In the genomic region with DNA sequence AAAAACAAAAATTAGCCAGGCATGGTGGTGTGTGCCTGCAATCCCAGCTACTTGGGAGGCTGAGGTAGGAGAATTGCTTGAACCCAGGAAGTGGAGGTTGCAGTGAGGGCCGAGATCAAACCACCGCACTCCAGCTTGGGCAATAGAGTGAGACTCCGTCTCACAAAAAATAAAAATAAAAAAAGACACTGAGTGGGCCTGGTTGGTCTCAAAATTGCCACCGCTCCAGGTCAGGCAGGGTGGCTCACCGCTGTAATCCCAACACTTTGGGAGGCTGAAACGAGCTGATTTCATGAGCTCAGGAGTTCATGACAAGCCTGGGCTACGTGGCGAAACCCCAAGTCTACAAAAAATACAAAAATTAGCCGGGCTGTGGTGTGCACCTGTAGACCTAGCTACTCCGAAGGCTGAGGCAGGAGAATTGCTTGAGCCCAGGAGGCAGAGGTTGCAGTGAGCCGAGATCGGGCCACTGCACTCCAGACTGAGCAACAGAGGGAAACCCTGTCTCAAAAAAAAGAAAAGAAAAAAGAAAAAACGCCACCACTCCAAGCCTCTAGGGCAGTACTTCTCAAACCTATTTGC, we compare ENCODE assay signal across 10 cellular contexts. TPM values are rescaled to one million over a fixed set of nuclear protein-coding genes. Genes with fewer than 3 reads are reported as not detected.
DNase-seq lines count a peak whose midpoint lies in the region; ATAC-seq and TF ChIP-seq lines count a peak whose summit lies in the region.
"Had no signal": no experiment of that assay in that cellular context is flagged by ENCODE, and none has a peak within 500 bp of the region (broad histone marks: within the 10 kb centered on the region; RNA-seq: fewer than 3 reads in every experiment).

No MANE protein-coding gene starts in this region.

- peaks cover 2 to 62% (median 12%) of the 10 kb centered on the region in 11 experiments; a peak in 13 of 22 replicates for H4K20me1 ChIP-seq in BLaER1 treated with 17β-estradiol and CSF1 and Interleukin-3, amounts not matched to agents 10 nM and 100 nM
- H4K20me1 ChIP-seq in Karpas-422 (ENCODE audit: insufficient read depth, low read depth, low read length) = peaks cover 7% of the 10 kb centered on the region; the same call in 1 of the 2 replicates

- peak overlapping the region; percentile 78 to 100 (median 98) for H3K4me3 ChIP-seq in BLaER1 treated with 17β-estradiol and CSF1 and Interleukin-3, amounts not matched to agents 10 nM and 100 nM
- peak overlapping the region; percentile 89 for H3K4me3 ChIP-seq in Karpas-422 (ENCODE audit: low read length)
- H3K4me3 ChIP-seq in coronary artery = peak overlapping the region; percentile 88

- H3K9ac ChIP-seq in BLaER1 treated with 17β-estradiol and CSF1 and Interleukin-3, amounts not matched to agents 10 nM and 100 nM = peak overlapping the region; percentile 86 to 97 (median 94)
- H3K9ac ChIP-seq in Karpas-422 (ENCODE audit: low read length) = peak overlapping the region; percentile 91

- no peak for TF ChIP-seq CTCF in coronary artery (IDR thresholded peaks at IDR 0.05)

- peak overlapping the region; percentile 91 for H3K4me3 Mint-ChIP-seq in natural killer cell treated with Interleukin-12 subunit alpha and Interleukin-12 subunit beta and Interleukin-15 and Interleukin-18, amount 100 ng/mL, for 72 hours

- H3K27ac Mint-ChIP-seq in natural killer cell treated with Interleukin-12 subunit alpha and Interleukin-12 subunit beta and Interleukin-15 and Interleukin-18, amount 100 ng/mL, for 72 hours = peak overlapping the region; percentile 79 to 94

- no peak for ATAC-seq in natural killer cell treated with Interleukin-12 subunit alpha and Interleukin-12 subunit beta and Interleukin-15 and Interleukin-18, amount 100 ng/mL, for 72 hours
- ATAC-seq in HG03442 (IDR thresholded peaks at IDR 0.05; ENCODE audit: unreplicated experiment) (no peak), GM18520 (IDR thresholded peaks at IDR 0.05; ENCODE audit: unreplicated experiment) (no peak)

- H3K36me3 Mint-ChIP-seq in natural killer cell treated with Interleukin-12 subunit alpha and Interleukin-12 subunit beta and Interleukin-15 and Interleukin-18, amount 100 ng/mL, for 72 hours = no peaks in the 10 kb centered on the region

- H3K27me3 Mint-ChIP-seq in natural killer cell treated with Interleukin-12 subunit alpha and Interleukin-12 subunit beta and Interleukin-15 and Interleukin-18, amount 100 ng/mL, for 72 hours = no peaks in the 10 kb centered on the region

- no peaks in the 10 kb centered on the region for H3K9me3 Mint-ChIP-seq in natural killer cell treated with Interleukin-12 subunit alpha and Interleukin-12 subunit beta and Interleukin-15 and Interleukin-18, amount 100 ng/mL, for 72 hours

- no peak overlapping the region for H2AFZ ChIP-seq in Karpas-422 (ENCODE audit: low read length)

- peaks cover 0 to 39% (median 27%) of the 10 kb centered on the region in 11 experiments; a peak in 18 of 22 replicates for H3K36me3 ChIP-seq in BLaER1 treated with 17β-estradiol and CSF1 and Interleukin-3, amounts not matched to agents 10 nM and 100 nM
- H3K36me3 ChIP-seq in Karpas-422 (ENCODE audit: insufficient read depth, low read length) = peaks cover 7% of the 10 kb centered on the region; the same call in 1 of the 2 replicates

- H3K4me1 ChIP-seq in BLaER1 treated with 17β-estradiol and CSF1 and Interleukin-3, amounts not matched to agents 10 nM and 100 nM = peaks cover 40 to 63% (median 57%) of the 10 kb centered on the region in 10 experiments
- peaks cover 16% of the 10 kb centered on the region for H3K4me1 ChIP-seq in Karpas-422 (ENCODE audit: low read length)

- H3K9me3 ChIP-seq in BLaER1 treated with 17β-estradiol and CSF1 and Interleukin-3, amounts not matched to agents 10 nM and 100 nM (replicated peaks in 1 of 11) = no peaks in the 10 kb centered on the region
- no peaks in the 10 kb centered on the region for H3K9me3 ChIP-seq in Karpas-422 (ENCODE audit: low read length)

- peaks cover 65% of the 10 kb centered on the region for H3K79me2 ChIP-seq in Karpas-422 (ENCODE audit: low read length)

- DNase-seq in Karpas-422 (no peak), coronary artery (ENCODE audit: low spot score) (no peak), SW480 (ENCODE audit: low spot score) (no peak)
- DNase-seq in natural killer cell treated with Interleukin-12 subunit alpha and Interleukin-12 subunit beta and Interleukin-15 and Interleukin-18, amount 100 ng/mL, for 72 hours (ENCODE audit: low spot score) = no peak
- no peak for DNase-seq in activated CD4-positive, CD25-positive, alpha-beta regulatory T cell (lab: John Stamatoyannopoulos, UW)

- H3K27ac ChIP-seq in BLaER1 treated with 17β-estradiol and CSF1 and Interleukin-3, amounts not matched to agents 10 nM and 100 nM = peak overlapping the region; percentile 87 to 96 (median 92)
- no peak overlapping the region for H3K27ac ChIP-seq in Karpas-422 (ENCODE audit: low read length)
- H3K27ac ChIP-seq in coronary artery = peak overlapping the region in 1 of 2 donors; percentile 70

- H3K4me1 Mint-ChIP-seq in natural killer cell treated with Interleukin-12 subunit alpha and Interleukin-12 subunit beta and Interleukin-15 and Interleukin-18, amount 100 ng/mL, for 72 hours (ENCODE audit: low read depth in 2 of 2) = peaks cover 28 to 40% of the 10 kb centered on the region in 2 donors

- peak overlapping the region; percentile 89 to 99 (median 97) for H3K4me2 ChIP-seq in BLaER1 treated with 17β-estradiol and CSF1 and Interleukin-3, amounts not matched to agents 10 nM and 100 nM
- peak overlapping the region; percentile 86 for H3K4me2 ChIP-seq in Karpas-422 (ENCODE audit: low read depth, low read length, poor library complexity, severe bottlenecking)

- H3K9me2 ChIP-seq in Karpas-422 (replicated peaks; ENCODE audit: insufficient read depth, low read length) = no peaks in the 10 kb centered on the region

- H3K27me3 ChIP-seq in BLaER1 treated with 17β-estradiol and CSF1 and Interleukin-3, amounts not matched to agents 10 nM and 100 nM = no peaks in the 10 kb centered on the region
- H3K27me3 ChIP-seq in Karpas-422 (ENCODE audit: low read length) = no peaks in the 10 kb centered on the region

RNA-seq across cellular contexts. Expression of a gene that starts 1.8 kb away (rescaled TPM):
- 24.9 and 48.2 TPM in 2 replicates for total RNA-seq in Karpas-422 (2014; rRNA removed; shearing (Covaris generic); ENCODE audit: low replicate concordance)
- total RNA-seq in natural killer cell treated with Interleukin-12 subunit alpha and Interleukin-12 subunit beta and Interleukin-15 and Interleukin-18, amount 100 ng/mL, for 72 hours = 100 to 1,000 TPM; 199 to 218 TPM

RNA-seq across cellular contexts. Expression of a gene that starts 7.8 kb away (rescaled TPM):
- total RNA-seq in Karpas-422 (2014; rRNA removed; shearing (Covaris generic); ENCODE audit: low replicate concordance) = not detected in 2 replicates
- total RNA-seq in natural killer cell treated with Interleukin-12 subunit alpha and Interleukin-12 subunit beta and Interleukin-15 and Interleukin-18, amount 100 ng/mL, for 72 hours = not detected
- total RNA-seq: lung microvascular endothelial cell, NCI-H460 had no signal
